19 cellular contexts compared by ENCODE assay signal in genomic region chr6:136539967-136540366, GRCh38. TPM values are rescaled to one million over a fixed set of nuclear protein-coding genes. Genes with fewer than 3 reads are reported as not detected.
DNase-seq lines count a peak whose midpoint lies in the region; ATAC-seq and TF ChIP-seq lines count a peak whose summit lies in the region.
"Had no signal": no experiment of that assay in that cellular context is flagged by ENCODE, and none has a peak within 500 bp of the region (broad histone marks: within the 10 kb centered on the region; RNA-seq: fewer than 3 reads in every experiment).

No MANE protein-coding gene starts in this region.

- peaks cover 10% of the 10 kb centered on the region for H3K79me2 ChIP-seq in neural progenitor cell (ENCODE audit: low read depth)

- no peaks in the 10 kb centered on the region for H3K27me3 ChIP-seq in neural progenitor cell
- H3K27me3 ChIP-seq in tibial artery = no peaks in the 10 kb centered on the region

- H3K4me2 ChIP-seq in neural progenitor cell = peak overlapping the region; percentile 43

- peak overlapping the region; percentile 70 for H3K27ac Mint-ChIP-seq in neural progenitor cell

- H3K27me3 Mint-ChIP-seq in neural progenitor cell (ENCODE audit: insufficient read depth, low read depth) = peaks cover 10% of the 10 kb centered on the region

- H3K4me3 ChIP-seq in neural progenitor cell (no peak overlapping the region), tibial artery (no peak overlapping the region)

- peaks cover 40% of the 10 kb centered on the region for H3K4me1 Mint-ChIP-seq in neural progenitor cell

- peaks cover 4% of the 10 kb centered on the region for H3F3A ChIP-seq in neural progenitor cell (ENCODE audit: low read depth)

- TF ChIP-seq CTCF in neural progenitor cell (IDR thresholded peaks at IDR 0.05) (no peak), tibial artery (IDR thresholded peaks at IDR 0.05) (no peak)

- ATAC-seq in GM18870 (IDR thresholded peaks at IDR 0.05; ENCODE audit: unreplicated experiment) = no peak
- ATAC-seq: Panc1 had no signal

- H3K27ac ChIP-seq in neural progenitor cell (no peak overlapping the region), substantia nigra (ENCODE audit: low read depth, low read length, poor library complexity, severe bottlenecking) (no peak overlapping the region), tibial artery (no peak overlapping the region)
- H3K27ac ChIP-seq: 22Rv1 had no signal

- H2AFZ ChIP-seq in neural progenitor cell (replicated peaks) = no peak overlapping the region

- H3K36me3 Mint-ChIP-seq in neural progenitor cell = no peaks in the 10 kb centered on the region

- no peak overlapping the region for H3K4me3 Mint-ChIP-seq in neural progenitor cell

- peak; percentile 27 for DNase-seq in DMS 273 (lab: John Stamatoyannopoulos, UW; ENCODE audit: unreplicated experiment)
- DNase-seq in DMS 273 treated with DMSO at 0.1 percent for 48 hours (lab: John Stamatoyannopoulos, UW) = no peak
- DNase-seq in NCI-H69 (lab: John Stamatoyannopoulos, UW) = peak; percentile 70
- DNase-seq in astrocyte of the hippocampus (ENCODE audit: low read depth, low spot score) = peak; percentile 57
- peak; percentile 46 for DNase-seq in neural progenitor cell (ENCODE audit: low spot score)
- no peak for DNase-seq in substantia nigra (lab: John Stamatoyannopoulos, UW)
- no peak for DNase-seq in tibial artery
- DNase-seq: Calu3, DND-41, GDM1, H7, IMR-90, NCI-H1436 treated with DMSO at 0.1 percent for 48 hours, NCI-H446 treated with DMSO at 0.1 percent for 48 hours, NCI-H82, SIG-M5 had no signal

- intact Hi-C loops in tibial artery (cut with DNase I; ENCODE audit: low total_unique reads) = no loop called here

- no peak overlapping the region for H3K9ac ChIP-seq in neural progenitor cell

- H3K36me3 ChIP-seq in neural progenitor cell (no peaks in the 10 kb centered on the region), tibial artery (no peaks in the 10 kb centered on the region)

- peaks cover 2% of the 10 kb centered on the region for H3K9me3 Mint-ChIP-seq in neural progenitor cell

- peaks cover 12% of the 10 kb centered on the region for H3K4me1 ChIP-seq in neural progenitor cell
- no peaks in the 10 kb centered on the region for H3K4me1 ChIP-seq in tibial artery

- peaks cover 8% of the 10 kb centered on the region for H4K20me1 ChIP-seq in neural progenitor cell (ENCODE audit: low read depth)

- H3K9me3 ChIP-seq in neural progenitor cell (ENCODE audit: low read depth) (no peaks in the 10 kb centered on the region), tibial artery (no peaks in the 10 kb centered on the region)

RNA-seq across cellular contexts. Expression of gene MAP7, which starts 10.3 kb away (rescaled TPM):
- 8.9 and 9.0 TPM in 2 replicates for total RNA-seq in neural progenitor cell (ENCODE audit: low replicate concordance)

Comparison
In these comparisons a context has a peak if more than half of its experiments do, and no peak if none do; other contexts are left out.
1. DNase-seq: peak in DMS 273 (single experiment), NCI-H69 (single experiment), astrocyte of the hippocampus (single experiment) and neural progenitor cell (single experiment); none in DMS 273 treated with DMSO at 0.1 percent for 48 hours (single experiment), substantia nigra (0 of 49) and tibial artery (0 of 2).